17 cellular contexts compared by ENCODE assay signal in the genomic region with DNA sequence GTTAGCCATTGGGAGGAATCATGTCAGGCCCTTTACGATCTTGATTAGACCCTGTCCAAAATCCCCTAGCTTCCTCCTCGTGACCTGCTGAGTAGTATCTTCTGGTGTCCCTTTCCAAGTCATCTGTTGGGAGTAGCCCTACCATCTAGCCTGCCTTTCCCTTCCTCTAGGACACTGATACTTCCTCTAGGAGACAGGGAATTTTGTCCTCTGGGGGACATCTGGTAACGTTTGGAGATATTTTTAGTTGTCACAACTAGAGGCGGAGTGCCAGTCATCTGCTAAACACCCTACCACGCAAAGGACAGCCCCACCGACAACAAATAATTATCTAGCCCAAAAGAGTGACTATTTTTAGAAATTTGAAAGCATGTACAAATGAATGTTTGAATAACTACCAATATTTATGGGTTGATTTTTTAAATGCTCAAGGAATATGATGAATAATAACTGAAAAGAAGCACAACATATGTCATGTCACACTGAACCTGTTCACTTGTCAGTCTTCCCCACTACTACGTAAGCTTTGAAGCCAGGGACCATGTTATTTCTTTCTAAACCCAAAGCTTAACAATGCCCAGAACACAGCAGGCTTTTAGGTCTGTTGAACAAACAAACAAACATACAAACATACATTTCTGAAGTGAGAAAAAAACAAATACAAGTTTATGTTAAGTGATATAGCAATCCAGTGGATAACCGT.
"Had no signal": no experiment of that assay in that cellular context is flagged by ENCODE, and none has a peak within 500 bp of the region (broad histone marks: within the 10 kb centered on the region; RNA-seq: fewer than 3 reads in every experiment).

No MANE protein-coding gene starts in this region.

- H3K4me3 Mint-ChIP-seq: activated B cell treated with CpG ODN at 0.5 μM for 24 hours; activated CD4-positive, alpha-beta memory T cell treated with anti-CD3 and anti-CD28 coated beads, Interleukin-2, amount 10 ng/mL, durations not matched to agents 7 days and 5 days; activated CD8-positive, alpha-beta memory T cell treated with anti-CD3 and anti-CD28 coated beads, Interleukin-2, amount 10 ng/mL, durations not matched to agents 7 days and 5 days; activated naive CD8-positive, alpha-beta T cell treated with anti-CD3 and anti-CD28 coated beads, Interleukin-2, amount 10 ng/mL, durations not matched to agents 7 days and 5 days; activated T-helper 17 cell treated with anti-CD3 and anti-CD28 coated beads, Interleukin-2, amount 50 U/mL, for 72 hours; central memory CD8-positive, alpha-beta T cell; mesothelial cell of epicardium; neural progenitor cell; T-cell had no signal

- H3K4me1 ChIP-seq: colonic mucosa, neural progenitor cell, thyroid gland had no signal

- H3K36me3 Mint-ChIP-seq: activated CD8-positive, alpha-beta memory T cell treated with anti-CD3 and anti-CD28 coated beads, Interleukin-2, amount 10 ng/mL, durations not matched to agents 7 days and 5 days; activated naive CD8-positive, alpha-beta T cell treated with anti-CD3 and anti-CD28 coated beads, Interleukin-2, amount 10 ng/mL, durations not matched to agents 7 days and 5 days had no signal

- H2AFZ ChIP-seq: neural progenitor cell had no signal

- ATAC-seq: activated CD8-positive, alpha-beta memory T cell treated with anti-CD3 and anti-CD28 coated beads, Interleukin-2, amount 10 ng/mL, durations not matched to agents 7 days and 5 days; activated T-helper 17 cell treated with anti-CD3 and anti-CD28 coated beads, Interleukin-2, amount 50 U/mL, for 72 hours; gastroesophageal sphincter; sciatic nerve; T-cell had no signal

- H3K27me3 ChIP-seq: colonic mucosa, gastroesophageal sphincter, neural progenitor cell, thyroid gland had no signal

- H3K27me3 Mint-ChIP-seq: activated B cell treated with CpG ODN at 0.5 μM for 24 hours; activated CD4-positive, alpha-beta memory T cell treated with anti-CD3 and anti-CD28 coated beads, Interleukin-2, amount 10 ng/mL, durations not matched to agents 7 days and 5 days; activated CD8-positive, alpha-beta memory T cell treated with anti-CD3 and anti-CD28 coated beads, Interleukin-2, amount 10 ng/mL, durations not matched to agents 7 days and 5 days; activated naive CD8-positive, alpha-beta T cell treated with anti-CD3 and anti-CD28 coated beads, Interleukin-2, amount 10 ng/mL, durations not matched to agents 7 days and 5 days; activated T-helper 17 cell treated with anti-CD3 and anti-CD28 coated beads, Interleukin-2, amount 50 U/mL, for 72 hours; central memory CD8-positive, alpha-beta T cell; T-cell had no signal

- H3K4me1 Mint-ChIP-seq: activated B cell treated with CpG ODN at 0.5 μM for 24 hours; activated CD4-positive, alpha-beta memory T cell treated with anti-CD3 and anti-CD28 coated beads, Interleukin-2, amount 10 ng/mL, durations not matched to agents 7 days and 5 days; activated CD8-positive, alpha-beta memory T cell treated with anti-CD3 and anti-CD28 coated beads, Interleukin-2, amount 10 ng/mL, durations not matched to agents 7 days and 5 days; activated naive CD8-positive, alpha-beta T cell treated with anti-CD3 and anti-CD28 coated beads, Interleukin-2, amount 10 ng/mL, durations not matched to agents 7 days and 5 days; activated T-helper 17 cell treated with anti-CD3 and anti-CD28 coated beads, Interleukin-2, amount 50 U/mL, for 72 hours; central memory CD8-positive, alpha-beta T cell; neural progenitor cell; T-cell had no signal

- H3K4me3 ChIP-seq: colonic mucosa, gastroesophageal sphincter, neural progenitor cell, thyroid gland had no signal

- H3K9me3 Mint-ChIP-seq: activated B cell treated with CpG ODN at 0.5 μM for 24 hours; activated CD4-positive, alpha-beta memory T cell treated with anti-CD3 and anti-CD28 coated beads, Interleukin-2, amount 10 ng/mL, durations not matched to agents 7 days and 5 days; activated naive CD8-positive, alpha-beta T cell treated with anti-CD3 and anti-CD28 coated beads, Interleukin-2, amount 10 ng/mL, durations not matched to agents 7 days and 5 days; activated T-helper 17 cell treated with anti-CD3 and anti-CD28 coated beads, Interleukin-2, amount 50 U/mL, for 72 hours; central memory CD8-positive, alpha-beta T cell; mesothelial cell of epicardium; neural progenitor cell; T-cell had no signal

- H3K4me2 ChIP-seq: neural progenitor cell had no signal

- H3K36me3 ChIP-seq: colonic mucosa, neural progenitor cell, thyroid gland had no signal

- H3K9ac ChIP-seq: neural progenitor cell had no signal

- DNase-seq: activated B cell treated with CpG ODN at 0.5 μM for 24 hours; activated CD4-positive, alpha-beta memory T cell treated with anti-CD3 and anti-CD28 coated beads, Interleukin-2, amount 10 ng/mL, durations not matched to agents 7 days and 5 days; activated CD4-positive, alpha-beta T cell treated with anti-CD3 and anti-CD28 coated beads for 48 hours; activated CD8-positive, alpha-beta memory T cell treated with anti-CD3 and anti-CD28 coated beads, Interleukin-2, amount 10 ng/mL, durations not matched to agents 7 days and 5 days; activated naive CD4-positive, alpha-beta T cell; activated naive CD8-positive, alpha-beta T cell treated with anti-CD3 and anti-CD28 coated beads, Interleukin-2, amount 10 ng/mL, durations not matched to agents 7 days and 5 days; amygdala; colonic mucosa; stimulated activated naive CD4-positive, alpha-beta T cell; T-cell; thyroid gland had no signal

- H3K27ac ChIP-seq: colonic mucosa, gastroesophageal sphincter, neural progenitor cell, thyroid gland had no signal

- H3K9me3 ChIP-seq: colonic mucosa, gastroesophageal sphincter, thyroid gland had no signal

- H3K27ac Mint-ChIP-seq: activated B cell treated with CpG ODN at 0.5 μM for 24 hours; activated CD4-positive, alpha-beta memory T cell treated with anti-CD3 and anti-CD28 coated beads, Interleukin-2, amount 10 ng/mL, durations not matched to agents 7 days and 5 days; activated CD8-positive, alpha-beta memory T cell treated with anti-CD3 and anti-CD28 coated beads, Interleukin-2, amount 10 ng/mL, durations not matched to agents 7 days and 5 days; activated naive CD8-positive, alpha-beta T cell treated with anti-CD3 and anti-CD28 coated beads, Interleukin-2, amount 10 ng/mL, durations not matched to agents 7 days and 5 days; activated T-helper 17 cell treated with anti-CD3 and anti-CD28 coated beads, Interleukin-2, amount 50 U/mL, for 72 hours; mesothelial cell of epicardium; neural progenitor cell; T-cell had no signal
